In the genomic region with DNA sequence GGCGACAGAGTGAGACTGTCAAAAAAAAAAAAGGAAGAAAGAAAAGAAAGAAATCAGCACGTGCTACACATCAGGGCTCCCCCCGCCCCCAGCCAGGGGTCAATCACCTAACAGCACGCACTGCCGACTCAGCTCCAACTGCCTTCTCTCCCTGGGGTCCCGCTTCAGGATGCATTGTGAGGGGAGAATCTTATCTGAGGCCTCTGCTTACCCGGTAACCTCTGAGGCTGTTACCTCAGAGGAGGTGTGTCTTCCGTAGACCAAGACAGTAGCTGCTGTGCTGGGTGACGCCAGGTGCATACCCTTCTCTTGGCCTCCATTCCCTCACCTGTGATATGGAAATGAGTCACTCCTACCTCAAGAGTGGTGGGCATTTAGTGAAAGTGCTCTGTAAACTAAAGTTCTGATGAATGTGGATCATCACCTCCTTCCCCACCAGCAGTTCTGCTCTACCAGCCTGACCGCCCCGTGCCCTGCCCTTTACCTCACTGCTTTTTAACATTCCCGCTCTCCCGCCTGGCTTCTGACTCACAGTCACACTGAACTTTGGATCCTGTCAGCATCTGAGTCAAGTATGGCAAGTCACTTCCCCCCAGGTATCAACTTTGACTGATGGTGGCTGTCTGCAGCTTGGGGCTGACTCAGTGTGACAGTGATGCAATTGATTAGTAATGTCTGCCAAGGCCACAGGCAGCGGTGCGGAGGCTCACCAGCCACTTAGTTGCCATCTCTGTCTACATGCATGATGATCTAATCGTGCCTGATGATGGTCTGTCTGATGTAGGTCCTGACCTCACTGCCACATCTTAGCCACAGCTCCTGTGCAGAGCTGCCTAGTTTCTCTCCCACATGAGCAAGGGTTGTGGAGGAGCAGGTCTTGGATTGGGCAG, we compare ENCODE assay signal across 1 cellular context.
A peak's percentile ranks its signal among the peaks of the same experiment; 100 is the strongest.
TF ChIP-seq lines count a peak whose summit lies in the region.

No MANE protein-coding gene starts in this region.

TF ChIP-seq in HepG2, 621 proteins besides CTCF, POLR2A, EP300 and RAD21 (continued from another document and continues in another):
- TF ChIP-seq, protein P1, sequence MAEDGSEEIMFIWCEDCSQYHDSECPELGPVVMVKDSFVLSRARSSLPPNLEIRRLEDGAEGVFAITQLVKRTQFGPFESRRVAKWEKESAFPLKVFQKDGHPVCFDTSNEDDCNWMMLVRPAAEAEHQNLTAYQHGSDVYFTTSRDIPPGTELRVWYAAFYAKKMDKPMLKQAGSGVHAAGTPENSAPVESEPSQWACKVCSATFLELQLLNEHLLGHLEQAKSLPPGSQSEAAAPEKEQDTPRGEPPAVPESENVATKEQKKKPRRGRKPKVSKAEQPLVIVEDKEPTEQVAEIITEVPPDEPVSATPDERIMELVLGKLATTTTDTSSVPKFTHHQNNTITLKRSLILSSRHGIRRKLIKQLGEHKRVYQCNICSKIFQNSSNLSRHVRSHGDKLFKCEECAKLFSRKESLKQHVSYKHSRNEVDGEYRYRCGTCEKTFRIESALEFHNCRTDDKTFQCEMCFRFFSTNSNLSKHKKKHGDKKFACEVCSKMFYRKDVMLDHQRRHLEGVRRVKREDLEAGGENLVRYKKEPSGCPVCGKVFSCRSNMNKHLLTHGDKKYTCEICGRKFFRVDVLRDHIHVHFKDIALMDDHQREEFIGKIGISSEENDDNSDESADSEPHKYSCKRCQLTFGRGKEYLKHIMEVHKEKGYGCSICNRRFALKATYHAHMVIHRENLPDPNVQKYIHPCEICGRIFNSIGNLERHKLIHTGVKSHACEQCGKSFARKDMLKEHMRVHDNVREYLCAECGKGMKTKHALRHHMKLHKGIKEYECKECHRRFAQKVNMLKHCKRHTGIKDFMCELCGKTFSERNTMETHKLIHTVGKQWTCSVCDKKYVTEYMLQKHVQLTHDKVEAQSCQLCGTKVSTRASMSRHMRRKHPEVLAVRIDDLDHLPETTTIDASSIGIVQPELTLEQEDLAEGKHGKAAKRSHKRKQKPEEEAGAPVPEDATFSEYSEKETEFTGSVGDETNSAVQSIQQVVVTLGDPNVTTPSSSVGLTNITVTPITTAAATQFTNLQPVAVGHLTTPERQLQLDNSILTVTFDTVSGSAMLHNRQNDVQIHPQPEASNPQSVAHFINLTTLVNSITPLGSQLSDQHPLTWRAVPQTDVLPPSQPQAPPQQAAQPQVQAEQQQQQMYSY (CRISPR knock-in tag; IDR thresholded peaks at IDR 0.05), result no peak
- TF ChIP-seq ZNF598 (CRISPR knock-in tag; IDR thresholded peaks at IDR 0.05; ENCODE audit: borderline replicate concordance) (peak; percentile 63; the same call in 1 of the 2 replicates), TBL1XR1 (IDR thresholded peaks at IDR 0.05; ENCODE audit: borderline replicate concordance, low read length, partially characterized antibody) (peak; percentile 43), CBX5 (CRISPR knock-in tag; IDR thresholded peaks at IDR 0.05; ENCODE audit: borderline replicate concordance) (peak; percentile 100), ZBTB7A (CRISPR knock-in tag; IDR thresholded peaks at IDR 0.05) (no peak; the same call in 1 of the 2 replicates), SATB2 (CRISPR knock-in tag; IDR thresholded peaks at IDR 0.05) (no peak), SMAD1 (CRISPR knock-in tag; IDR thresholded peaks at IDR 0.05; ENCODE audit: borderline replicate concordance, low read depth) (no peak; the same call in 1 of the 2 replicates), ZNF614 (CRISPR knock-in tag; IDR thresholded peaks at IDR 0.05; ENCODE audit: borderline replicate concordance) (peak; percentile 98), KLF6 (CRISPR knock-in tag; IDR thresholded peaks at IDR 0.05) (0 out of 2 replicates have a peak, but pooled peaks have one; percentile 41), ETV6 (CRISPR knock-in tag; conservative IDR thresholded peaks at IDR 0.05) (no peak; the same call in 1 of the 2 replicates), ZNF207 (IDR thresholded peaks at IDR 0.05; ENCODE audit: borderline replicate concordance) (no peak), ZNF317 (CRISPR knock-in tag; IDR thresholded peaks at IDR 0.05) (peak; percentile 75; the same call in 1 of the 2 replicates), CBFB (CRISPR knock-in tag; IDR thresholded peaks at IDR 0.05) (peak; percentile 75), ZNF703 (CRISPR knock-in tag; IDR thresholded peaks at IDR 0.05; ENCODE audit: borderline replicate concordance) (no peak), TSC22D2 (CRISPR knock-in tag; IDR thresholded peaks at IDR 0.05; ENCODE audit: borderline replicate concordance) (no peak), ZNF788 (CRISPR knock-in tag; IDR thresholded peaks at IDR 0.05; ENCODE audit: borderline replicate concordance) (peak; percentile 93; the same call in 1 of the 2 replicates), SIN3B (IDR thresholded peaks at IDR 0.05; ENCODE audit: low read length) (peak; percentile 92), PITX1 (CRISPR knock-in tag; IDR thresholded peaks at IDR 0.05) (peak; percentile 68), ZNF619 (CRISPR knock-in tag; IDR thresholded peaks at IDR 0.05) (peak; percentile 74; the same call in 1 of the 2 replicates), KDM5A (IDR thresholded peaks at IDR 0.05; ENCODE audit: borderline replicate concordance, low read length) (no peak)
- TF ChIP-seq, protein P2, sequence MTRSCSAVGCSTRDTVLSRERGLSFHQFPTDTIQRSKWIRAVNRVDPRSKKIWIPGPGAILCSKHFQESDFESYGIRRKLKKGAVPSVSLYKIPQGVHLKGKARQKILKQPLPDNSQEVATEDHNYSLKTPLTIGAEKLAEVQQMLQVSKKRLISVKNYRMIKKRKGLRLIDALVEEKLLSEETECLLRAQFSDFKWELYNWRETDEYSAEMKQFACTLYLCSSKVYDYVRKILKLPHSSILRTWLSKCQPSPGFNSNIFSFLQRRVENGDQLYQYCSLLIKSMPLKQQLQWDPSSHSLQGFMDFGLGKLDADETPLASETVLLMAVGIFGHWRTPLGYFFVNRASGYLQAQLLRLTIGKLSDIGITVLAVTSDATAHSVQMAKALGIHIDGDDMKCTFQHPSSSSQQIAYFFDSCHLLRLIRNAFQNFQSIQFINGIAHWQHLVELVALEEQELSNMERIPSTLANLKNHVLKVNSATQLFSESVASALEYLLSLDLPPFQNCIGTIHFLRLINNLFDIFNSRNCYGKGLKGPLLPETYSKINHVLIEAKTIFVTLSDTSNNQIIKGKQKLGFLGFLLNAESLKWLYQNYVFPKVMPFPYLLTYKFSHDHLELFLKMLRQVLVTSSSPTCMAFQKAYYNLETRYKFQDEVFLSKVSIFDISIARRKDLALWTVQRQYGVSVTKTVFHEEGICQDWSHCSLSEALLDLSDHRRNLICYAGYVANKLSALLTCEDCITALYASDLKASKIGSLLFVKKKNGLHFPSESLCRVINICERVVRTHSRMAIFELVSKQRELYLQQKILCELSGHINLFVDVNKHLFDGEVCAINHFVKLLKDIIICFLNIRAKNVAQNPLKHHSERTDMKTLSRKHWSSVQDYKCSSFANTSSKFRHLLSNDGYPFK (CRISPR knock-in tag; IDR thresholded peaks at IDR 0.05; ENCODE audit: borderline replicate concordance), result peak; percentile 90; the same call in 1 of the 2 replicates
- TF ChIP-seq, protein P3, sequence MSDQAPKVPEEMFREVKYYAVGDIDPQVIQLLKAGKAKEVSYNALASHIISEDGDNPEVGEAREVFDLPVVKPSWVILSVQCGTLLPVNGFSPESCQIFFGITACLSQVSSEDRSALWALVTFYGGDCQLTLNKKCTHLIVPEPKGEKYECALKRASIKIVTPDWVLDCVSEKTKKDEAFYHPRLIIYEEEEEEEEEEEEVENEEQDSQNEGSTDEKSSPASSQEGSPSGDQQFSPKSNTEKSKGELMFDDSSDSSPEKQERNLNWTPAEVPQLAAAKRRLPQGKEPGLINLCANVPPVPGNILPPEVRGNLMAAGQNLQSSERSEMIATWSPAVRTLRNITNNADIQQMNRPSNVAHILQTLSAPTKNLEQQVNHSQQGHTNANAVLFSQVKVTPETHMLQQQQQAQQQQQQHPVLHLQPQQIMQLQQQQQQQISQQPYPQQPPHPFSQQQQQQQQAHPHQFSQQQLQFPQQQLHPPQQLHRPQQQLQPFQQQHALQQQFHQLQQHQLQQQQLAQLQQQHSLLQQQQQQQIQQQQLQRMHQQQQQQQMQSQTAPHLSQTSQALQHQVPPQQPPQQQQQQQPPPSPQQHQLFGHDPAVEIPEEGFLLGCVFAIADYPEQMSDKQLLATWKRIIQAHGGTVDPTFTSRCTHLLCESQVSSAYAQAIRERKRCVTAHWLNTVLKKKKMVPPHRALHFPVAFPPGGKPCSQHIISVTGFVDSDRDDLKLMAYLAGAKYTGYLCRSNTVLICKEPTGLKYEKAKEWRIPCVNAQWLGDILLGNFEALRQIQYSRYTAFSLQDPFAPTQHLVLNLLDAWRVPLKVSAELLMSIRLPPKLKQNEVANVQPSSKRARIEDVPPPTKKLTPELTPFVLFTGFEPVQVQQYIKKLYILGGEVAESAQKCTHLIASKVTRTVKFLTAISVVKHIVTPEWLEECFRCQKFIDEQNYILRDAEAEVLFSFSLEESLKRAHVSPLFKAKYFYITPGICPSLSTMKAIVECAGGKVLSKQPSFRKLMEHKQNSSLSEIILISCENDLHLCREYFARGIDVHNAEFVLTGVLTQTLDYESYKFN (CRISPR knock-in tag; conservative IDR thresholded peaks at IDR 0.05), result peak; percentile 95
- TF ChIP-seq, protein P4, sequence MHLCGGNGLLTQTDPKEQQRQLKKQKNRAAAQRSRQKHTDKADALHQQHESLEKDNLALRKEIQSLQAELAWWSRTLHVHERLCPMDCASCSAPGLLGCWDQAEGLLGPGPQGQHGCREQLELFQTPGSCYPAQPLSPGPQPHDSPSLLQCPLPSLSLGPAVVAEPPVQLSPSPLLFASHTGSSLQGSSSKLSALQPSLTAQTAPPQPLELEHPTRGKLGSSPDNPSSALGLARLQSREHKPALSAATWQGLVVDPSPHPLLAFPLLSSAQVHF (CRISPR knock-in tag; IDR thresholded peaks at IDR 0.05), result no peak
- TF ChIP-seq, protein P5, sequence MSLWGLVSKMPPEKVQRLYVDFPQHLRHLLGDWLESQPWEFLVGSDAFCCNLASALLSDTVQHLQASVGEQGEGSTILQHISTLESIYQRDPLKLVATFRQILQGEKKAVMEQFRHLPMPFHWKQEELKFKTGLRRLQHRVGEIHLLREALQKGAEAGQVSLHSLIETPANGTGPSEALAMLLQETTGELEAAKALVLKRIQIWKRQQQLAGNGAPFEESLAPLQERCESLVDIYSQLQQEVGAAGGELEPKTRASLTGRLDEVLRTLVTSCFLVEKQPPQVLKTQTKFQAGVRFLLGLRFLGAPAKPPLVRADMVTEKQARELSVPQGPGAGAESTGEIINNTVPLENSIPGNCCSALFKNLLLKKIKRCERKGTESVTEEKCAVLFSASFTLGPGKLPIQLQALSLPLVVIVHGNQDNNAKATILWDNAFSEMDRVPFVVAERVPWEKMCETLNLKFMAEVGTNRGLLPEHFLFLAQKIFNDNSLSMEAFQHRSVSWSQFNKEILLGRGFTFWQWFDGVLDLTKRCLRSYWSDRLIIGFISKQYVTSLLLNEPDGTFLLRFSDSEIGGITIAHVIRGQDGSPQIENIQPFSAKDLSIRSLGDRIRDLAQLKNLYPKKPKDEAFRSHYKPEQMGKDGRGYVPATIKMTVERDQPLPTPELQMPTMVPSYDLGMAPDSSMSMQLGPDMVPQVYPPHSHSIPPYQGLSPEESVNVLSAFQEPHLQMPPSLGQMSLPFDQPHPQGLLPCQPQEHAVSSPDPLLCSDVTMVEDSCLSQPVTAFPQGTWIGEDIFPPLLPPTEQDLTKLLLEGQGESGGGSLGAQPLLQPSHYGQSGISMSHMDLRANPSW (CRISPR knock-in tag; IDR thresholded peaks at IDR 0.05; ENCODE audit: borderline replicate concordance), result no peak
- TF ChIP-seq, protein P6, sequence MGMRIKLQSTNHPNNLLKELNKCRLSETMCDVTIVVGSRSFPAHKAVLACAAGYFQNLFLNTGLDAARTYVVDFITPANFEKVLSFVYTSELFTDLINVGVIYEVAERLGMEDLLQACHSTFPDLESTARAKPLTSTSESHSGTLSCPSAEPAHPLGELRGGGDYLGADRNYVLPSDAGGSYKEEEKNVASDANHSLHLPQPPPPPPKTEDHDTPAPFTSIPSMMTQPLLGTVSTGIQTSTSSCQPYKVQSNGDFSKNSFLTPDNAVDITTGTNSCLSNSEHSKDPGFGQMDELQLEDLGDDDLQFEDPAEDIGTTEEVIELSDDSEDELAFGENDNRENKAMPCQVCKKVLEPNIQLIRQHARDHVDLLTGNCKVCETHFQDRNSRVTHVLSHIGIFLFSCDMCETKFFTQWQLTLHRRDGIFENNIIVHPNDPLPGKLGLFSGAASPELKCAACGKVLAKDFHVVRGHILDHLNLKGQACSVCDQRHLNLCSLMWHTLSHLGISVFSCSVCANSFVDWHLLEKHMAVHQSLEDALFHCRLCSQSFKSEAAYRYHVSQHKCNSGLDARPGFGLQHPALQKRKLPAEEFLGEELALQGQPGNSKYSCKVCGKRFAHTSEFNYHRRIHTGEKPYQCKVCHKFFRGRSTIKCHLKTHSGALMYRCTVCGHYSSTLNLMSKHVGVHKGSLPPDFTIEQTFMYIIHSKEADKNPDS (CRISPR knock-in tag; IDR thresholded peaks at IDR 0.05), result no peak
- TF ChIP-seq, protein P7, sequence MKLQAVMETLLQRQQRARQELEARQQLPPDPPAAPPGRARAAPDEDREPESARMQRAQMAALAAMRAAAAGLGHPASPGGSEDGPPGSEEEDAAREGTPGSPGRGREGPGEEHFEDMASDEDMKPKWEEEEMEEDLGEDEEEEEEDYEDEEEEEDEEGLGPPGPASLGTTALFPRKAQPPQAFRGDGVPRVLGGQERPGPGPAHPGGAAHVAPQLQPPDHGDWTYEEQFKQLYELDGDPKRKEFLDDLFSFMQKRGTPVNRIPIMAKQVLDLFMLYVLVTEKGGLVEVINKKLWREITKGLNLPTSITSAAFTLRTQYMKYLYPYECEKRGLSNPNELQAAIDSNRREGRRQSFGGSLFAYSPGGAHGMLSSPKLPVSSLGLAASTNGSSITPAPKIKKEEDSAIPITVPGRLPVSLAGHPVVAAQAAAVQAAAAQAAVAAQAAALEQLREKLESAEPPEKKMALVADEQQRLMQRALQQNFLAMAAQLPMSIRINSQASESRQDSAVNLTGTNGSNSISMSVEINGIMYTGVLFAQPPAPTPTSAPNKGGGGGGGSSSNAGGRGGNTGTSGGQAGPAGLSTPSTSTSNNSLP (IDR thresholded peaks at IDR 0.05; ENCODE audit: low read depth, low read length), result peak; percentile 93
- TF ChIP-seq, protein P8, sequence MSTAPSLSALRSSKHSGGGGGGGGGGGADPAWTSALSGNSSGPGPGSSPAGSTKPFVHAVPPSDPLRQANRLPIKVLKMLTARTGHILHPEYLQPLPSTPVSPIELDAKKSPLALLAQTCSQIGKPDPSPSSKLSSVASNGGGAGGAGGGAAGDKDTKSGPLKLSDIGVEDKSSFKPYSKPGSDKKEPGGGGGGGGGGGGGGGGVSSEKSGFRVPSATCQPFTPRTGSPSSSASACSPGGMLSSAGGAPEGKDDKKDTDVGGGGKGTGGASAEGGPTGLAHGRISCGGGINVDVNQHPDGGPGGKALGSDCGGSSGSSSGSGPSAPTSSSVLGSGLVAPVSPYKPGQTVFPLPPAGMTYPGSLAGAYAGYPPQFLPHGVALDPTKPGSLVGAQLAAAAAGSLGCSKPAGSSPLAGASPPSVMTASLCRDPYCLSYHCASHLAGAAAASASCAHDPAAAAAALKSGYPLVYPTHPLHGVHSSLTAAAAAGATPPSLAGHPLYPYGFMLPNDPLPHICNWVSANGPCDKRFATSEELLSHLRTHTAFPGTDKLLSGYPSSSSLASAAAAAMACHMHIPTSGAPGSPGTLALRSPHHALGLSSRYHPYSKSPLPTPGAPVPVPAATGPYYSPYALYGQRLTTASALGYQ (CRISPR knock-in tag; IDR thresholded peaks at IDR 0.05), result peak; percentile 81
- TF ChIP-seq, protein P9, sequence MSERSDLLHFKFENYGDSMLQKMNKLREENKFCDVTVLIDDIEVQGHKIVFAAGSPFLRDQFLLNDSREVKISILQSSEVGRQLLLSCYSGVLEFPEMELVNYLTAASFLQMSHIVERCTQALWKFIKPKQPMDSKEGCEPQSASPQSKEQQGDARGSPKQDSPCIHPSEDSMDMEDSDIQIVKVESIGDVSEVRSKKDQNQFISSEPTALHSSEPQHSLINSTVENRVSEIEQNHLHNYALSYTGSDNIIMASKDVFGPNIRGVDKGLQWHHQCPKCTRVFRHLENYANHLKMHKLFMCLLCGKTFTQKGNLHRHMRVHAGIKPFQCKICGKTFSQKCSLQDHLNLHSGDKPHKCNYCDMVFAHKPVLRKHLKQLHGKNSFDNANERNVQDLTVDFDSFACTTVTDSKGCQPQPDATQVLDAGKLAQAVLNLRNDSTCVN (CRISPR knock-in tag; IDR thresholded peaks at IDR 0.05; ENCODE audit: borderline replicate concordance), result peak; percentile 34; the same call in 1 of the 2 replicates
